ENCODE assay signal across 23 cellular contexts in the genomic region with DNA sequence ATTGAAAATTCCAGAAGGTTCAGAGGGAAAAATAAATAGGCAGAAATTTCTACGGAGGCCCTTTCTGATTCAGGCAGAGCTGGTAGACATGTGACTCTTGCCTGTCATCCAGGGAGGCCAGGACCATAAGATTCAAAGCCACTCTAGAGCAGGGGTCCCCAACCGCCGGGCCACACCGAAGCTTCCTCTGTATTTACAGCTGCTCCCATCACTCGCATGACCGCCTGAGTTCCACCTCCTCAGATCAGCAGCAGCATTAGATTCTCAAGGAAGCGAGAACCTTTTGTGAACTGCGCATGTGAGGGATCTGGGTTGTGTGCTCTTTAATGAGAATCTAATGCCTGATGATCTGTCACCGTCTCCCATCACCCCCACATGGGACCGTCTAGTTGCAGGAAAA.
DNase-seq lines count a peak whose midpoint lies in the region; ATAC-seq and TF ChIP-seq lines count a peak whose summit lies in the region.
"Had no signal": no experiment of that assay in that cellular context is flagged by ENCODE, and none has a peak within 500 bp of the region (broad histone marks: within the 10 kb centered on the region; RNA-seq: fewer than 3 reads in every experiment).

No MANE protein-coding gene starts in this region.

- H3K4me1 ChIP-seq in esophagus muscularis mucosa: peaks cover 8 to 42% (median 37%) of the 10 kb centered on the region in 4 donors
- peaks cover 24% of the 10 kb centered on the region for H3K4me1 ChIP-seq in psoas muscle
- H3K4me1 ChIP-seq: BE2C, BLaER1 had no signal

- H3K4me3 ChIP-seq in esophagus muscularis mucosa (no peak overlapping the region), psoas muscle (no peak overlapping the region)
- H3K4me3 ChIP-seq: BLaER1, GM12878 had no signal

- intact Hi-C loops in esophagus muscularis mucosa (cut with DNase I): no loop called here
- intact Hi-C loops in psoas muscle (cut with DNase I): no loop called here

- H3K9me3 ChIP-seq in esophagus muscularis mucosa (peaks cover 0 to 2% (median 0%) of the 10 kb centered on the region in 4 donors), psoas muscle (no peaks in the 10 kb centered on the region)
- H3K9me3 ChIP-seq: BE2C had no signal

- 87% methylated on average over 10 of the region's 10 CpGs for WGBS in esophagus muscularis mucosa
- WGBS in psoas muscle, 3 donors: 88 to 93% (median 90%) methylated on average over 10 of the region's 10 CpGs

- no peaks in the 10 kb centered on the region for H3K4me1 Mint-ChIP-seq in activated naive CD8-positive, alpha-beta T cell treated with anti-CD3 and anti-CD28 coated beads for 36 hours
- H3K4me1 Mint-ChIP-seq: CD14-positive monocyte; CD4-positive, alpha-beta memory T cell; CD4-positive, CD25-positive, alpha-beta regulatory T cell; CD8-positive, alpha-beta memory T cell had no signal

- H3K27ac ChIP-seq in esophagus muscularis mucosa (replicated peaks in 1 of 4) (peak overlapping the region; percentile 85 to 90 (median 88)), psoas muscle (peak overlapping the region; percentile 86)
- H3K27ac ChIP-seq: BLaER1 had no signal

- peaks cover 8% of the 10 kb centered on the region for H3K9me3 Mint-ChIP-seq in activated naive CD8-positive, alpha-beta T cell treated with anti-CD3 and anti-CD28 coated beads for 36 hours

- no peak for TF ChIP-seq CTCF in esophagus muscularis mucosa (IDR thresholded peaks at IDR 0.05)
- TF ChIP-seq CTCF in psoas muscle (IDR thresholded peaks at IDR 0.05): no peak

- no peak overlapping the region for H3K27ac Mint-ChIP-seq in activated naive CD8-positive, alpha-beta T cell treated with anti-CD3 and anti-CD28 coated beads for 36 hours
- H3K27ac Mint-ChIP-seq: CD4-positive, alpha-beta memory T cell; CD4-positive, CD25-positive, alpha-beta regulatory T cell; CD8-positive, alpha-beta memory T cell had no signal

- no peak for TF ChIP-seq EP300 in esophagus muscularis mucosa (IDR thresholded peaks at IDR 0.05)

- DNase-seq in esophagus muscularis mucosa (ENCODE audit: extremely low spot score) (peak; percentile 39), psoas muscle (no peak), LoVo (ENCODE audit: low spot score) (no peak)
- no peak for DNase-seq in activated naive CD8-positive, alpha-beta T cell treated with anti-CD3 and anti-CD28 coated beads for 36 hours
- DNase-seq: 8988T; ACHN; BE2C; C1 segment of cervical spinal cord; CD4-positive, alpha-beta memory T cell; CD4-positive, CD25-positive, alpha-beta regulatory T cell; CD8-positive, alpha-beta memory T cell; COR-L47; DMS 273 treated with DMSO at 0.1 percent for 48 hours; DMS153; DMS53; DMS79; DND-41; EL; GDM1 had no signal

- H3K27me3 Mint-ChIP-seq in activated naive CD8-positive, alpha-beta T cell treated with anti-CD3 and anti-CD28 coated beads for 36 hours: no peaks in the 10 kb centered on the region

- H3K4me3 Mint-ChIP-seq in activated naive CD8-positive, alpha-beta T cell treated with anti-CD3 and anti-CD28 coated beads for 36 hours: no peak overlapping the region
- H3K4me3 Mint-ChIP-seq: CD14-positive monocyte; CD4-positive, alpha-beta memory T cell; CD4-positive, CD25-positive, alpha-beta regulatory T cell; CD8-positive, alpha-beta memory T cell had no signal

- ATAC-seq in psoas muscle (no peak), HG03025 (IDR thresholded peaks at IDR 0.05; ENCODE audit: low FRiP score, unreplicated experiment) (no peak)
- ATAC-seq: GM12878 had no signal

- H3K27me3 ChIP-seq in esophagus muscularis mucosa: no peaks in the 10 kb centered on the region
- H3K27me3 ChIP-seq in psoas muscle (ENCODE audit: insufficient read depth in 3 of 3, low read length in 2 of 3): no peaks in the 10 kb centered on the region
- H3K27me3 ChIP-seq: BE2C, BLaER1 had no signal

- no peak for TF ChIP-seq POLR2A in esophagus muscularis mucosa (IDR thresholded peaks at IDR 0.05; ENCODE audit: low read depth)

- H3K36me3 Mint-ChIP-seq in activated naive CD8-positive, alpha-beta T cell treated with anti-CD3 and anti-CD28 coated beads for 36 hours: peaks cover 4% of the 10 kb centered on the region
- H3K36me3 Mint-ChIP-seq: CD14-positive monocyte; CD4-positive, CD25-positive, alpha-beta regulatory T cell had no signal

- H3K36me3 ChIP-seq in esophagus muscularis mucosa: no peaks in the 10 kb centered on the region
- H3K36me3 ChIP-seq in psoas muscle (ENCODE audit: insufficient read depth in 1 of 2, low read depth in 1 of 2): no peaks in the 10 kb centered on the region
- H3K36me3 ChIP-seq: BE2C, BLaER1 had no signal
